ENCODE assay signal across 7 cellular contexts in genomic region chr4:138112890-138113289, GRCh38.
DNase-seq lines count a peak whose midpoint lies in the region; FAIRE-seq and TF ChIP-seq lines count a peak whose summit lies in the region.
"Not testable (repeated sequence)": the region's sequence is repeated elsewhere in the genome, so short reads cannot be mapped to it uniquely, and the experiment has no call there.

No MANE protein-coding gene starts in this region.

- H3K9me2 ChIP-seq in hepatocyte (replicated peaks; ENCODE audit: insufficient read depth): not testable (repeated sequence)

- not testable (repeated sequence) for H3K56ac ChIP-seq in H1 (replicated peaks; ENCODE audit: insufficient read length, low read depth, low read length)

- peak overlapping the region; percentile 79; the same call in 1 of the 2 replicates for H3K18ac ChIP-seq in H1 (ENCODE audit: extremely low read depth, low read length)
- not testable (repeated sequence) for H3K18ac ChIP-seq in mesenchymal stem cell (ENCODE audit: low read depth in 1 of 2, low read length in 2 of 2)

- FAIRE-seq in H1 (lab: Jason Lieb, UNC): not testable (repeated sequence)

- peaks cover 14% of the 10 kb centered on the region for H3K9me3 ChIP-seq in HUES6 (ENCODE audit: control insufficient read depth, insufficient read depth, low read depth, low read length)
- not testable (repeated sequence) for H3K9me3 ChIP-seq in SJSA1 (replicated peaks); hepatocyte (ENCODE audit: low read depth)
- H3K9me3 ChIP-seq in H1 (ENCODE audit: insufficient read depth in 2 of 2, low read depth in 1 of 2, low read length in 1 of 2): peaks cover 7 to 12% of the 10 kb centered on the region in 2 experiments
- peaks cover 11% of the 10 kb centered on the region for H3K9me3 ChIP-seq in mesenchymal stem cell (ENCODE audit: control insufficient read depth, low read length)

- not testable (repeated sequence) for H3K23ac ChIP-seq in H1 (ENCODE audit: insufficient read length); mesenchymal stem cell (ENCODE audit: low read length in 2 of 2)

- not testable (repeated sequence) for TF ChIP-seq RAD21 in H1 (IDR thresholded peaks at IDR 0.05 in 1 of 2, conservative IDR thresholded peaks at IDR 0.05 in 1 of 2; ENCODE audit: low read depth in 2 of 2, low read length in 2 of 2)

- peak; percentile 69 for DNase-seq in Calu3
- DNase-seq in SJSA1 (ENCODE audit: low read depth in 1 of 2, low spot score in 2 of 2); H1 (ENCODE audit: low read depth in 1 of 2, low spot score in 2 of 2); hepatocyte (ENCODE audit: low spot score); mesenchymal stem cell; progenitor cell of endocrine pancreas (ENCODE audit: low spot score, unreplicated experiment): not testable (repeated sequence)

- H3K27ac ChIP-seq in HUES6 (ENCODE audit: low read depth, low read length): peak overlapping the region; percentile 88; the same call in 1 of the 2 replicates
- peak overlapping the region; percentile 100 for H3K27ac ChIP-seq in SJSA1
- H3K27ac ChIP-seq in H1 (ENCODE audit: low read depth, low read length); mesenchymal stem cell (ENCODE audit: low read length, poor library complexity, severe bottlenecking): not testable (repeated sequence)
- peak overlapping the region; percentile 76 for H3K27ac ChIP-seq in hepatocyte

- not testable (repeated sequence) for H3K14ac ChIP-seq in H1 (ENCODE audit: insufficient read length); mesenchymal stem cell (ENCODE audit: low read length in 2 of 2)

- TF ChIP-seq CTCF in Calu3 (IDR thresholded peaks at IDR 0.05; ENCODE audit: unreplicated experiment); H1 (IDR thresholded peaks at IDR 0.05; ENCODE audit: control extremely low read depth in 1 of 3, insufficient read depth in 1 of 3, low read depth in 1 of 3, low read length in 3 of 3); hepatocyte (IDR thresholded peaks at IDR 0.05; ENCODE audit: poor library complexity); progenitor cell of endocrine pancreas (IDR thresholded peaks at IDR 0.05; ENCODE audit: unreplicated experiment): not testable (repeated sequence)

- BruUV-seq in Calu3 (replicated peaks; lab: Mats Ljungman, UMichigan): not testable (repeated sequence)

- H4K91ac ChIP-seq in H1 (replicated peaks; ENCODE audit: insufficient read length, low read length); mesenchymal stem cell (ENCODE audit: low read length): not testable (repeated sequence)

- H3K4me3 Mint-ChIP-seq in Calu3 (ENCODE audit: low read depth, unreplicated experiment): peak overlapping the region; percentile 55
- H3K4me3 Mint-ChIP-seq in progenitor cell of endocrine pancreas (ENCODE audit: low read depth): not testable (repeated sequence)

- H2AFZ ChIP-seq in H1 (ENCODE audit: low read length); hepatocyte; mesenchymal stem cell (ENCODE audit: low read depth, low read length): not testable (repeated sequence)

- not testable (repeated sequence) for H2AK5ac ChIP-seq in H1 (ENCODE audit: low read depth, low read length); mesenchymal stem cell (ENCODE audit: low read length, severe bottlenecking)

- H3K36me3 Mint-ChIP-seq in Calu3 (ENCODE audit: insufficient read depth, unreplicated experiment): peaks cover 13% of the 10 kb centered on the region
- H3K36me3 Mint-ChIP-seq in progenitor cell of endocrine pancreas (ENCODE audit: insufficient read depth): not testable (repeated sequence)

- H4K20me1 ChIP-seq in H1 (replicated peaks in 1 of 2; ENCODE audit: control insufficient read depth in 1 of 2, insufficient read depth in 2 of 2, low read length in 2 of 2); hepatocyte (ENCODE audit: insufficient read depth, poor library complexity, severe bottlenecking): not testable (repeated sequence)

- POLR2A ChIA-PET in H1 (lab: Charles Lee; ENCODE audit: partially characterized antibody): interaction anchor here (1.4 to 1.6 kb wide), 2 partner anchors 23 to 129 kb away, joined by 4 to 6 read pairs; partner anchors contain the start of gene SLC7A11

- intact Hi-C loops in Calu3 (cut with micrococcal nuclease; ENCODE audit: unreplicated experiment): loop anchor here (5.0 kb wide), 1 partner anchor 49 kb away; no protein-coding TSS in a partner anchor

- not testable (repeated sequence) for H3K79me1 ChIP-seq in H1 (ENCODE audit: low read depth, low read length); mesenchymal stem cell (replicated peaks; ENCODE audit: low read length, poor library complexity, severe bottlenecking)

- peak overlapping the region; percentile 94 for H4K5ac ChIP-seq in H1 (ENCODE audit: insufficient read length, low read depth, low read length)

- not testable (repeated sequence) for H3K4me3 ChIP-seq in HUES6 (ENCODE audit: low read depth, low read length); SJSA1; hepatocyte; mesenchymal stem cell (ENCODE audit: insufficient read depth in 1 of 2, low read depth in 1 of 2, low read length in 2 of 2)
- H3K4me3 ChIP-seq in H1 (ENCODE audit: extremely low read depth in 1 of 4, insufficient read depth in 2 of 4, low read depth in 3 of 4, low read length in 4 of 4): peak overlapping the region in 1 of 4 experiments; percentile 25; a peak in 1 of 8 replicates

- H2BK5ac ChIP-seq in H1 (ENCODE audit: low read depth, low read length): peak overlapping the region; percentile 88; the same call in 1 of the 2 replicates
- not testable (repeated sequence) for H2BK5ac ChIP-seq in mesenchymal stem cell (ENCODE audit: low read depth, low read length, poor library complexity, severe bottlenecking)

- WGBS in H1 (ENCODE audit: extremely low coverage in 1 of 2, insufficient coverage in 1 of 2, insufficient read length in 1 of 2, insufficient replicate concordance in 2 of 2, low coverage in 1 of 2, low lambda C conversion rate in 2 of 2, missing lambda C conversion rate in 1 of 2), 2 experiments: 69% methylated on average over 8 of the region's 8 CpGs; no CpG with 5 or more reads in 1 of the 2 experiments
- WGBS in hepatocyte (ENCODE audit: low lambda C conversion rate, missing lambda C conversion rate): 79% methylated on average over 8 of the region's 8 CpGs
- WGBS in mesenchymal stem cell: 98% methylated on average over 8 of the region's 8 CpGs

- H3K4me1 Mint-ChIP-seq in Calu3 (ENCODE audit: low read depth, unreplicated experiment) (peaks cover 41% of the 10 kb centered on the region), progenitor cell of endocrine pancreas (ENCODE audit: low read depth) (peaks cover 22% of the 10 kb centered on the region)

- not testable (repeated sequence) for H3K27me3 Mint-ChIP-seq in Calu3 (ENCODE audit: unreplicated experiment); progenitor cell of endocrine pancreas

- H2BK12ac ChIP-seq in H1 (ENCODE audit: low read depth, low read length); mesenchymal stem cell (ENCODE audit: low read length in 2 of 2): not testable (repeated sequence)

- H2BK120ac ChIP-seq in H1 (replicated peaks; ENCODE audit: low read depth, low read length): not testable (repeated sequence)
- peak overlapping the region; percentile 5 for H2BK120ac ChIP-seq in mesenchymal stem cell (ENCODE audit: low read depth, low read length)

- H3K36me3 ChIP-seq in HUES6 (ENCODE audit: control insufficient read depth, insufficient read depth, low read length); SJSA1; H1 (ENCODE audit: control insufficient read depth in 2 of 4, insufficient read depth in 4 of 4, low read length in 3 of 4); hepatocyte (replicated peaks; ENCODE audit: insufficient read depth, low read depth); mesenchymal stem cell (ENCODE audit: control insufficient read depth in 1 of 2, insufficient read depth in 2 of 2, low read depth in 1 of 2, low read length in 2 of 2): not testable (repeated sequence)

- H3K9ac ChIP-seq in HUES6 (ENCODE audit: low read length): peak overlapping the region; percentile 72
- H3K9ac ChIP-seq in H1 (replicated peaks in 1 of 4; ENCODE audit: extremely low read depth in 1 of 4, low read depth in 3 of 4, low read length in 3 of 4); mesenchymal stem cell (ENCODE audit: low read length): not testable (repeated sequence)

- not testable (repeated sequence) for TF ChIP-seq POLR2A in H1 (IDR thresholded peaks at IDR 0.05; ENCODE audit: control extremely low read depth in 1 of 2, low read depth in 2 of 2, low read length in 2 of 2)

- H3K4ac ChIP-seq in H1 (replicated peaks; ENCODE audit: insufficient read length, low read depth, low read length); mesenchymal stem cell (ENCODE audit: low read depth in 1 of 2, low read length in 2 of 2): not testable (repeated sequence)

- not testable (repeated sequence) for TF ChIP-seq EP300 in H1 (IDR thresholded peaks at IDR 0.05; ENCODE audit: borderline replicate concordance in 1 of 2, low read depth in 2 of 2, low read length in 2 of 2)

- H3K4me1 ChIP-seq in HUES6 (ENCODE audit: control insufficient read depth, insufficient read depth, low read length) (peaks cover 40% of the 10 kb centered on the region), SJSA1 (replicated peaks) (peaks cover 46% of the 10 kb centered on the region), H1 (replicated peaks in 1 of 4; ENCODE audit: control insufficient read depth in 3 of 4, insufficient read depth in 4 of 4, low read length in 3 of 4) (peaks cover 2 to 17% (median 10%) of the 10 kb centered on the region in 4 experiments; a peak in 3 of 7 replicates), hepatocyte (ENCODE audit: insufficient read depth) (peaks cover 18% of the 10 kb centered on the region)
- not testable (repeated sequence) for H3K4me1 ChIP-seq in mesenchymal stem cell (ENCODE audit: control insufficient read depth, insufficient read depth, low read depth, low read length)

- H3K79me2 ChIP-seq in H1 (ENCODE audit: control insufficient read depth in 1 of 2, insufficient read depth in 2 of 2, low read length in 2 of 2); hepatocyte: not testable (repeated sequence)

- not testable (repeated sequence) for H2BK15ac ChIP-seq in H1 (ENCODE audit: low read length); mesenchymal stem cell (ENCODE audit: low read depth, poor library complexity, severe bottlenecking)

- not testable (repeated sequence) for H3K27me3 ChIP-seq in HUES6 (ENCODE audit: control insufficient read depth, insufficient read depth, low read length); SJSA1 (replicated peaks); H1 (replicated peaks in 1 of 4; ENCODE audit: control insufficient read depth in 3 of 4, extremely low read depth in 1 of 4, insufficient read depth in 3 of 4, low read length in 3 of 4); hepatocyte; mesenchymal stem cell (ENCODE audit: control insufficient read depth in 1 of 2, insufficient read depth in 1 of 2, low read length in 2 of 2)

- not testable (repeated sequence) for H4K8ac ChIP-seq in H1 (ENCODE audit: extremely low read depth, insufficient read depth, low read length); mesenchymal stem cell (ENCODE audit: low read length)

- H3K4me2 ChIP-seq in H1 (ENCODE audit: insufficient read depth in 1 of 2, low read depth in 2 of 2, low read length in 2 of 2) (peak overlapping the region in 1 of 2 experiments; percentile 43; a peak in 2 of 4 replicates), hepatocyte (peak overlapping the region; percentile 18)
- H3K4me2 ChIP-seq in mesenchymal stem cell (ENCODE audit: low read length, poor library complexity, severe bottlenecking): not testable (repeated sequence)

- H3K9me3 Mint-ChIP-seq in Calu3 (ENCODE audit: low read depth, unreplicated experiment): not testable (repeated sequence)
- H3K9me3 Mint-ChIP-seq in progenitor cell of endocrine pancreas (ENCODE audit: low read depth): peaks cover 14% of the 10 kb centered on the region

- H3K27ac Mint-ChIP-seq in Calu3 (ENCODE audit: unreplicated experiment) (peak overlapping the region; percentile 99), progenitor cell of endocrine pancreas (peak overlapping the region; percentile 57)

- CTCF ChIA-PET in Calu3 (lab: Charles Lee): not testable (repeated sequence)
- CTCF ChIA-PET in H1 (lab: Charles Lee; ENCODE audit: partially characterized antibody): interaction anchor here (0.9 to 2.5 kb wide), 3 partner anchors 22 to 26 kb away, joined by 3 to 11 read pairs (median 4); no protein-coding TSS in a partner anchor

- not testable (repeated sequence) for H2BK20ac ChIP-seq in H1 (ENCODE audit: low read length)

- H3K23me2 ChIP-seq in H1 (ENCODE audit: low read depth, low read length): not testable (repeated sequence)
